Comparison of ENCODE assay signal across 8 cellular contexts in the genomic region with DNA sequence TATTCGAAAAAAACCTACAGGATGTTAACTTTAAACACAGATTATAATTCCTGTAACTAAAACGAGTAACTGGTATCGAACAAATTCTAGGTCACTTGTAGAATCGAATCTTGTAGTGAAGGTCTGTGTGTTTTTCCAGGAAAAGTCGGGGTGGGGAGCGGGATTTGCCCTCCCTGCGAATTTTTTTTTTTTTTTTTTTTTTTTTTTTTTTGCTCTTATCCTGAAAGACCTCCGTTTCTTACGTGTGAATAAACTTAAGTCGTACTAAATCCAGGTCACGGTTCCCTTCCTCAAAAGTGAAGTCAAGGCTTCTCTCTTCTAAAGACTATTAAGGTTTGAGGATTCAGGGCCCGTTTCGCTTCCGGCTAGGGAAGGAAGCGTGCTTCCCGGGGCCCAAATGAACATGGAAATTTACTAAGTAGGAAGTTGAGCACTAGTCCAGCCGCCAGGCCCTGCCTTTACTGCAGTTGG. TPM values are rescaled to one million over a fixed set of nuclear protein-coding genes. Genes with fewer than 3 reads are reported as not detected.
DNase-seq lines count a peak whose midpoint lies in the region; TF ChIP-seq lines count a peak whose summit lies in the region.

No MANE protein-coding gene starts in this region.

- peak overlapping the region; percentile 95 for H3K27ac Mint-ChIP-seq in activated naive CD4-positive, alpha-beta T cell treated with anti-CD3 and anti-CD28 coated beads, Interleukin-2, amount 10 ng/mL, durations not matched to agents 7 days and 5 days

- no peak overlapping the region for H2BK12ac ChIP-seq in trophoblast cell (ENCODE audit: low read length)

- peak overlapping the region; percentile 92 for H3K4me3 Mint-ChIP-seq in activated naive CD4-positive, alpha-beta T cell treated with anti-CD3 and anti-CD28 coated beads, Interleukin-2, amount 10 ng/mL, durations not matched to agents 7 days and 5 days

- H3K18ac ChIP-seq in trophoblast cell (ENCODE audit: low read length) = no peak overlapping the region

- no peaks in the 10 kb centered on the region for H3K27me3 Mint-ChIP-seq in activated naive CD4-positive, alpha-beta T cell treated with anti-CD3 and anti-CD28 coated beads, Interleukin-2, amount 10 ng/mL, durations not matched to agents 7 days and 5 days

- H3K27ac ChIP-seq in SK-N-MC = peak overlapping the region; percentile 79
- peak overlapping the region; percentile 97 to 99 (median 98) for H3K27ac ChIP-seq in esophagus muscularis mucosa (replicated peaks in 1 of 4)
- peak overlapping the region; percentile 100 for H3K27ac ChIP-seq in trophoblast cell (ENCODE audit: low read depth, low read length)

- no peak overlapping the region for H2AK5ac ChIP-seq in trophoblast cell (ENCODE audit: low read length)

- H3K4me1 ChIP-seq in esophagus muscularis mucosa (peaks cover 26 to 51% (median 45%) of the 10 kb centered on the region in 4 donors), trophoblast cell (ENCODE audit: control insufficient read depth in 1 of 2, insufficient read depth in 2 of 2, low read length in 2 of 2) (peaks cover 0 to 3% of the 10 kb centered on the region in 2 experiments)

- H3K79me2 ChIP-seq in trophoblast cell (ENCODE audit: control insufficient read depth, insufficient read depth, low read length, poor library complexity) = peaks cover 6% of the 10 kb centered on the region

- peak overlapping the region; percentile 64 for H2AFZ ChIP-seq in trophoblast cell (ENCODE audit: insufficient read depth, low read length, poor library complexity)

- no peaks in the 10 kb centered on the region for H3K9me3 Mint-ChIP-seq in activated naive CD4-positive, alpha-beta T cell treated with anti-CD3 and anti-CD28 coated beads, Interleukin-2, amount 10 ng/mL, durations not matched to agents 7 days and 5 days

- H3K4me3 ChIP-seq in SK-N-MC (peak overlapping the region; percentile 81), esophagus muscularis mucosa (peak overlapping the region; percentile 69 to 95 (median 90)), trophoblast cell (ENCODE audit: low read depth, low read length) (peak overlapping the region; percentile 84)

- peak overlapping the region; percentile 95 for H4K8ac ChIP-seq in trophoblast cell (ENCODE audit: low read depth, low read length)

- WGBS in esophagus muscularis mucosa = under 1% methylated on average over 17 of the region's 17 CpGs
- WGBS in trophoblast cell (ENCODE audit: extremely low coverage, insufficient coverage, insufficient read length) = no CpG with 5 or more reads among the region's 17 CpGs

- H2BK5ac ChIP-seq in trophoblast cell (ENCODE audit: low read depth, low read length, poor library complexity) = peak overlapping the region; percentile 87

- no peaks in the 10 kb centered on the region for H3K9me3 ChIP-seq in SK-N-MC (ENCODE audit: low read depth, low read length)
- no peaks in the 10 kb centered on the region for H3K9me3 ChIP-seq in esophagus muscularis mucosa
- H3K9me3 ChIP-seq in trophoblast cell (ENCODE audit: insufficient read depth, low read depth, low read length) = no peaks in the 10 kb centered on the region

- peak overlapping the region; percentile 92 for H4K91ac ChIP-seq in trophoblast cell (ENCODE audit: low read depth, low read length)

- intact Hi-C loops in esophagus muscularis mucosa (cut with DNase I) = loop anchor here (5.0 kb wide), 1 partner anchor 104 kb away; no protein-coding TSS in a partner anchor

- peak overlapping the region; percentile 72 for H4K12ac ChIP-seq in trophoblast cell (ENCODE audit: low read depth, low read length)

- H3K36me3 ChIP-seq in SK-N-MC (ENCODE audit: insufficient read depth, low read length) (no peaks in the 10 kb centered on the region), esophagus muscularis mucosa (no peaks in the 10 kb centered on the region), trophoblast cell (ENCODE audit: control insufficient read depth in 1 of 2, insufficient read depth in 2 of 2, low read length in 2 of 2) (no peaks in the 10 kb centered on the region)

- no peak for TF ChIP-seq CTCF in esophagus muscularis mucosa (IDR thresholded peaks at IDR 0.05)

- CTCF ChIA-PET in activated naive CD4-positive, alpha-beta T cell treated with anti-CD3 and anti-CD28 coated beads, Interleukin-2, amount 10 ng/mL, durations not matched to agents 7 days and 5 days (lab: Charles Lee) = interaction anchor here (1.0 kb wide), 1 partner anchor 100 kb away, joined by 3 read pairs; no protein-coding TSS in a partner anchor

- DNase-seq in activated naive CD4-positive, alpha-beta T cell treated with anti-CD3 and anti-CD28 coated beads, Interleukin-2, amount 10 ng/mL, durations not matched to agents 7 days and 5 days = no peak
- DNase-seq in activated naive CD4-positive, alpha-beta T cell (lab: John Stamatoyannopoulos, UW) = no peak
- no peak for DNase-seq in SK-N-MC (ENCODE audit: low read depth, low spot score)
- no peak for DNase-seq in esophagus muscularis mucosa (ENCODE audit: extremely low spot score)
- DNase-seq in trophoblast cell = peak; percentile 85 to 87
- DNase-seq in erythroblast (lab: John Stamatoyannopoulos, UW) = no peak
- DNase-seq in NCI-H187 (lab: John Stamatoyannopoulos, UW) = no peak
- no peak for DNase-seq in amygdala (lab: John Stamatoyannopoulos, UW)

- H3K4me1 Mint-ChIP-seq in activated naive CD4-positive, alpha-beta T cell treated with anti-CD3 and anti-CD28 coated beads, Interleukin-2, amount 10 ng/mL, durations not matched to agents 7 days and 5 days = peaks cover 45% of the 10 kb centered on the region

- H3K23ac ChIP-seq in trophoblast cell (ENCODE audit: low read length) = no peak overlapping the region

- TF ChIP-seq EP300 in esophagus muscularis mucosa (IDR thresholded peaks at IDR 0.05) = no peak

- peak overlapping the region; percentile 90 for H3K4me2 ChIP-seq in trophoblast cell (ENCODE audit: low read length)

- H3K14ac ChIP-seq in trophoblast cell (ENCODE audit: low read length) = peak overlapping the region; percentile 94

- H3K79me1 ChIP-seq in trophoblast cell (ENCODE audit: low read length) = peaks cover 10% of the 10 kb centered on the region

- H3K36me3 Mint-ChIP-seq in activated naive CD4-positive, alpha-beta T cell treated with anti-CD3 and anti-CD28 coated beads, Interleukin-2, amount 10 ng/mL, durations not matched to agents 7 days and 5 days = peaks cover 4% of the 10 kb centered on the region

- TF ChIP-seq POLR2A in esophagus muscularis mucosa (IDR thresholded peaks at IDR 0.05; ENCODE audit: low read depth) (no peak), erythroblast (IDR thresholded peaks at IDR 0.05; ENCODE audit: low read length) (no peak)

- H3K9ac ChIP-seq in SK-N-MC (ENCODE audit: insufficient read length) (peak overlapping the region; percentile 69), trophoblast cell (ENCODE audit: low read length) (peak overlapping the region; percentile 84)

- H3K4ac ChIP-seq in trophoblast cell (ENCODE audit: low read depth, low read length) = no peak overlapping the region

- H3K27me3 ChIP-seq in esophagus muscularis mucosa (no peaks in the 10 kb centered on the region), trophoblast cell (ENCODE audit: insufficient read depth, low read length) (no peaks in the 10 kb centered on the region)

- H2BK120ac ChIP-seq in trophoblast cell (ENCODE audit: insufficient read depth, low read length, poor library complexity) = peak overlapping the region; percentile 69

RNA-seq across cellular contexts. Expression of gene TBC1D5, which starts 0.8 kb away (rescaled TPM):
- total RNA-seq in esophagus muscularis mucosa = 10 to 100 TPM; 54.0 to 83.1 (median 63.6) TPM
- polyA plus RNA-seq in trophoblast cell (2013) = 17.5 and 19.4 TPM in 2 replicates

Comparison
In these comparisons a context has a peak if more than half of its experiments do, and no peak if none do; other contexts are left out.
1. DNase-seq: peak in trophoblast cell (2 of 2); none in activated naive CD4-positive, alpha-beta T cell treated with anti-CD3 and anti-CD28 coated beads, Interleukin-2, amount 10 ng/mL, durations not matched to agents 7 days and 5 days (single experiment), activated naive CD4-positive, alpha-beta T cell (0 of 4), SK-N-MC (single experiment), esophagus muscularis mucosa (single experiment), erythroblast (0 of 2), NCI-H187 (0 of 2) and amygdala (0 of 56).
2. Peak in every context shown above with its lines, with median percentiles within 50 percentile points of each other: H3K27ac ChIP-seq and H3K4me3 ChIP-seq.